In the genomic region with DNA sequence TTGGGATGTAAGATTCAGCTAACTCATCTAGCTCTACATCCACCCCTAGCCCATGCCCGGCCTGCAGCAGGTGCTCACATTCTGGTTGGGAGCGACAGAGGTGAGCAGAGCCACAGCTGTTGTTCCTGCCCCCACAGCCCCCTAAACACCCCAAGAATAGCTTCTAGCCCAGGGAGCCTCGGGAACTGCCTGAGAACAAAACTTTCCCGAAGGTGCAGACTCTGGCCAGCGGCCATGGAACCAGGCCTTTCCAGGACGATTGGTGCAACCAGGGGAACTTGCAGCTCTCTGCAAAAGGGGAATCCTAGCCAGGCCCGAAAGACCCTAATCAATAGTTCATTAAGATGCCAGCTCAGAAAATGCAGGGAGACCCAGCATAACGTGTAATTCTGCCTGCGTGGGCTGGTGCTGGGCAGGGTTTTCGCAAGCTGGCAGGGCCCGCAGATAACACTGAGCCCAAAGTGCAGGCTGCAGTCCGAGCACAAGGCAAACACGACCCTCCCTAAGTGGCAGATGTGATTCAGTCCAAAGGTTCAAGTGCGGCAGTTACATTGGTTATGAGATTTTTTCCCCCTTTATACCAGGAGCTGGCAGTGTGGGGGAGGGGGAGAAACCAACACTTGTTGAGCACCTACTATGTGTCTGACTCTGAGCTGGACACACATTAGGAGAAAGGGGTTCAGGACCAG, we compare ENCODE assay signal across 23 cellular contexts.
"Had no signal": no experiment of that assay in that cellular context is flagged by ENCODE, and none has a peak within 500 bp of the region (broad histone marks: within the 10 kb centered on the region; RNA-seq: fewer than 3 reads in every experiment).

No MANE protein-coding gene starts in this region.

- H3K27ac ChIP-seq: ascending aorta, cardiac muscle cell, epithelial cell of prostate, gastrocnemius medialis, heart right ventricle, psoas muscle, sigmoid colon, testis, uterus, VCaP had no signal

- H3K36me3 Mint-ChIP-seq: naive B cell had no signal

- H3K36me3 ChIP-seq: ascending aorta, cardiac muscle cell, gastrocnemius medialis, heart right ventricle, sigmoid colon, uterus had no signal

- H3K9me3 Mint-ChIP-seq: activated CD8-positive, alpha-beta T cell treated with anti-CD3 and anti-CD28 coated beads for 36 hours; activated naive CD8-positive, alpha-beta T cell treated with anti-CD3 and anti-CD28 coated beads, Interleukin-2, amount 50 U/mL, for 24 hours had no signal

- H3K4me1 Mint-ChIP-seq: activated naive CD8-positive, alpha-beta T cell treated with anti-CD3 and anti-CD28 coated beads, Interleukin-2, amount 50 U/mL, for 24 hours had no signal

- H3K27me3 ChIP-seq: ascending aorta, cardiac muscle cell, heart right ventricle, sigmoid colon, testis, uterus had no signal

- H3K27me3 Mint-ChIP-seq: activated CD4-positive, alpha-beta T cell treated with anti-CD3 and anti-CD28 coated beads for 36 hours; activated CD8-positive, alpha-beta T cell treated with anti-CD3 and anti-CD28 coated beads for 36 hours had no signal

- H3K4me3 ChIP-seq: ascending aorta, cardiac muscle cell, gastrocnemius medialis, heart right ventricle, psoas muscle, sigmoid colon, testis, uterus had no signal

- DNase-seq: activated CD4-positive, alpha-beta T cell treated with anti-CD3 and anti-CD28 coated beads for 36 hours; activated CD8-positive, alpha-beta T cell treated with anti-CD3 and anti-CD28 coated beads for 36 hours; activated naive CD4-positive, alpha-beta T cell treated with Interleukin-2 at 50 U/mL for 16 hours; activated naive CD8-positive, alpha-beta T cell treated with anti-CD3 and anti-CD28 coated beads, Interleukin-2, amount 50 U/mL, for 24 hours; effector CD8-positive, alpha-beta T cell; gastrocnemius medialis; heart right ventricle; islet precursor cell; left ventricle myocardium superior; naive B cell; occipital lobe; psoas muscle; sigmoid colon; stimulated activated CD4-positive, alpha-beta T cell treated with anti-CD3 and anti-CD28 coated beads, Interleukin-2, amount 100 ng/mL, for 48 hours; stimulated activated naive CD8-positive, alpha-beta T cell treated with anti-CD3 and anti-CD28 coated beads, Interleukin-15, Interleukin-2, amounts not matched to agents 100 U/mL and 50 U/mL, for 24 hours; T-helper 1 cell; testis; uterus had no signal

- FAIRE-seq: colon had no signal

- H3K4me3 Mint-ChIP-seq: activated CD4-positive, alpha-beta T cell treated with anti-CD3 and anti-CD28 coated beads for 36 hours; activated CD8-positive, alpha-beta T cell treated with anti-CD3 and anti-CD28 coated beads for 36 hours; activated naive CD8-positive, alpha-beta T cell treated with anti-CD3 and anti-CD28 coated beads, Interleukin-2, amount 50 U/mL, for 24 hours; naive B cell had no signal

- H3K27ac Mint-ChIP-seq: activated CD4-positive, alpha-beta T cell treated with anti-CD3 and anti-CD28 coated beads for 36 hours; activated CD8-positive, alpha-beta T cell treated with anti-CD3 and anti-CD28 coated beads for 36 hours; activated naive CD8-positive, alpha-beta T cell treated with anti-CD3 and anti-CD28 coated beads, Interleukin-2, amount 50 U/mL, for 24 hours; naive B cell had no signal

- ATAC-seq: activated CD4-positive, alpha-beta T cell treated with anti-CD3 and anti-CD28 coated beads for 36 hours; activated CD8-positive, alpha-beta T cell treated with anti-CD3 and anti-CD28 coated beads for 36 hours; activated naive CD8-positive, alpha-beta T cell treated with anti-CD3 and anti-CD28 coated beads, Interleukin-2, amount 50 U/mL, for 24 hours; gastrocnemius medialis; heart right ventricle; left ventricle myocardium superior; psoas muscle; stimulated activated naive CD8-positive, alpha-beta T cell treated with anti-CD3 and anti-CD28 coated beads, Interleukin-15, Interleukin-2, amounts not matched to agents 100 U/mL and 50 U/mL, for 24 hours had no signal

- H3K9me3 ChIP-seq: ascending aorta, gastrocnemius medialis, psoas muscle, testis, uterus had no signal
